14 cellular contexts compared by ENCODE assay signal in genomic region chr10:110388682-110389052, GRCh38.
DNase-seq lines count a peak whose midpoint lies in the region; ATAC-seq and TF ChIP-seq lines count a peak whose summit lies in the region.
"Had no signal": no experiment of that assay in that cellular context is flagged by ENCODE, and none has a peak within 500 bp of the region (broad histone marks: within the 10 kb centered on the region; RNA-seq: fewer than 3 reads in every experiment).

No MANE protein-coding gene starts in this region.

- H3K36me3 ChIP-seq in BLaER1, result no peaks in the 10 kb centered on the region
- H3K36me3 ChIP-seq in right lobe of liver, result no peaks in the 10 kb centered on the region
- no peaks in the 10 kb centered on the region for H3K36me3 ChIP-seq in transverse colon
- H3K36me3 ChIP-seq in spleen, result no peaks in the 10 kb centered on the region
- no peaks in the 10 kb centered on the region for H3K36me3 ChIP-seq in naive thymus-derived CD4-positive, alpha-beta T cell (ENCODE audit: control insufficient read depth in 2 of 3, insufficient read depth in 3 of 3, low read length in 3 of 3)
- H3K36me3 ChIP-seq: esophagus muscularis mucosa had no signal

- peak overlapping the region; percentile 67 for H3K4me2 ChIP-seq in BLaER1

- TF ChIP-seq POLR2A in right lobe of liver (IDR thresholded peaks at IDR 0.05), result no peak
- TF ChIP-seq POLR2A in transverse colon (IDR thresholded peaks at IDR 0.05), result no peak
- TF ChIP-seq POLR2A in spleen (IDR thresholded peaks at IDR 0.05), result no peak

- H3K36me3 Mint-ChIP-seq in activated T-helper 17 cell treated with anti-CD3 and anti-CD28 coated beads, Interleukin-2, amount 50 U/mL, for 72 hours (ENCODE audit: low read depth), result no peaks in the 10 kb centered on the region
- no peaks in the 10 kb centered on the region for H3K36me3 Mint-ChIP-seq in naive thymus-derived CD4-positive, alpha-beta T cell

- intact Hi-C loops in right lobe of liver (cut with DNase I), result no loop called here
- intact Hi-C loops in transverse colon (cut with DNase I; ENCODE audit: low total_unique reads), result no loop called here
- intact Hi-C loops in spleen (cut with DNase I; ENCODE audit: low total_unique reads), result no loop called here
- intact Hi-C loops in naive thymus-derived CD4-positive, alpha-beta T cell (cut with micrococcal nuclease), result no loop called here

- H3K4me3 Mint-ChIP-seq in activated T-helper 17 cell treated with anti-CD3 and anti-CD28 coated beads, Interleukin-2, amount 50 U/mL, for 72 hours, result peak overlapping the region; percentile 65
- no peak overlapping the region for H3K4me3 Mint-ChIP-seq in naive thymus-derived CD4-positive, alpha-beta T cell
- H3K4me3 Mint-ChIP-seq: B cell had no signal

- CTCF ChIA-PET in naive thymus-derived CD4-positive, alpha-beta T cell (lab: Charles Lee), result no interaction called here

- H3K9ac ChIP-seq in BLaER1, result 0 out of 2 replicates have a peak overlapping the region, but pooled peaks have one; percentile 26

- H3K27me3 Mint-ChIP-seq in activated T-helper 17 cell treated with anti-CD3 and anti-CD28 coated beads, Interleukin-2, amount 50 U/mL, for 72 hours, result no peaks in the 10 kb centered on the region
- H3K27me3 Mint-ChIP-seq in naive thymus-derived CD4-positive, alpha-beta T cell, result peaks cover 0 to 2% (median 0%) of the 10 kb centered on the region in 5 donors

- H3K4me1 Mint-ChIP-seq in activated T-helper 17 cell treated with anti-CD3 and anti-CD28 coated beads, Interleukin-2, amount 50 U/mL, for 72 hours, result peaks cover 25% of the 10 kb centered on the region
- peaks cover 10 to 25% (median 16%) of the 10 kb centered on the region in 7 donors for H3K4me1 Mint-ChIP-seq in naive thymus-derived CD4-positive, alpha-beta T cell

- H3K27me3 ChIP-seq in BLaER1 (no peaks in the 10 kb centered on the region), right lobe of liver (no peaks in the 10 kb centered on the region), transverse colon (no peaks in the 10 kb centered on the region), spleen (replicated peaks in 1 of 7) (no peaks in the 10 kb centered on the region)
- H3K27me3 ChIP-seq in naive thymus-derived CD4-positive, alpha-beta T cell (ENCODE audit: control insufficient read depth in 2 of 2, insufficient read depth in 2 of 2, low read length in 2 of 2), result no peaks in the 10 kb centered on the region

- H3K27ac Mint-ChIP-seq in activated T-helper 17 cell treated with anti-CD3 and anti-CD28 coated beads, Interleukin-2, amount 50 U/mL, for 72 hours, result peak overlapping the region; percentile 85
- H3K27ac Mint-ChIP-seq in naive thymus-derived CD4-positive, alpha-beta T cell, result peak overlapping the region in 1 of 9 donors; percentile 54
- H3K27ac Mint-ChIP-seq: B cell, IgD-negative memory B cell had no signal

- no peak for TF ChIP-seq EP300 in transverse colon (IDR thresholded peaks at IDR 0.05; ENCODE audit: low read depth)

- ATAC-seq in HG02870 (IDR thresholded peaks at IDR 0.05; ENCODE audit: unreplicated experiment) (peak; percentile 16), right lobe of liver (peak in 3 of 4 donors; percentile 10 to 22 (median 17))
- ATAC-seq in activated T-helper 17 cell treated with anti-CD3 and anti-CD28 coated beads, Interleukin-2, amount 50 U/mL, for 72 hours (replicated peaks), result no peak
- ATAC-seq in naive thymus-derived CD4-positive, alpha-beta T cell, result no peak

- POLR2A ChIA-PET in naive thymus-derived CD4-positive, alpha-beta T cell (lab: Charles Lee), result no interaction called here

- peaks cover 4% of the 10 kb centered on the region for H3K9me3 Mint-ChIP-seq in activated T-helper 17 cell treated with anti-CD3 and anti-CD28 coated beads, Interleukin-2, amount 50 U/mL, for 72 hours
- no peaks in the 10 kb centered on the region for H3K9me3 Mint-ChIP-seq in naive thymus-derived CD4-positive, alpha-beta T cell
- H3K9me3 Mint-ChIP-seq: IgD-negative memory B cell had no signal

- H3K9me3 ChIP-seq in BLaER1 (no peaks in the 10 kb centered on the region), right lobe of liver (no peaks in the 10 kb centered on the region), transverse colon (no peaks in the 10 kb centered on the region), spleen (no peaks in the 10 kb centered on the region)
- no peaks in the 10 kb centered on the region for H3K9me3 ChIP-seq in naive thymus-derived CD4-positive, alpha-beta T cell (ENCODE audit: control insufficient read depth in 2 of 3, low read length in 3 of 3)
- H3K9me3 ChIP-seq: esophagus muscularis mucosa had no signal

- H4K20me1 ChIP-seq in BLaER1, result no peaks in the 10 kb centered on the region

- DNase-seq in right lobe of liver (no peak), transverse colon (no peak), spleen (no peak), midbrain (lab: John Stamatoyannopoulos, UW) (no peak)
- no peak for DNase-seq in naive thymus-derived CD4-positive, alpha-beta T cell
- DNase-seq: NCI-H2029 treated with DMSO at 0.1 percent for 48 hours, OCI-M1, small intestine had no signal

- H3K4me3 ChIP-seq in BLaER1, result no peak overlapping the region
- no peak overlapping the region for H3K4me3 ChIP-seq in right lobe of liver
- no peak overlapping the region for H3K4me3 ChIP-seq in transverse colon
- H3K4me3 ChIP-seq in spleen, result no peak overlapping the region
- H3K4me3 ChIP-seq in naive thymus-derived CD4-positive, alpha-beta T cell (ENCODE audit: low read length), result no peak overlapping the region
- H3K4me3 ChIP-seq: esophagus muscularis mucosa had no signal

- peaks cover 23% of the 10 kb centered on the region for H3K4me1 ChIP-seq in BLaER1
- H3K4me1 ChIP-seq in right lobe of liver, result peaks cover 0 to 3% (median 0%) of the 10 kb centered on the region in 4 donors
- H3K4me1 ChIP-seq in transverse colon, result peaks cover 14 to 16% (median 14%) of the 10 kb centered on the region in 4 donors
- H3K4me1 ChIP-seq in spleen, result peaks cover 0 to 26% (median 9%) of the 10 kb centered on the region in 6 donors
- peaks cover 6 to 10% of the 10 kb centered on the region in 2 donors for H3K4me1 ChIP-seq in naive thymus-derived CD4-positive, alpha-beta T cell (ENCODE audit: control insufficient read depth in 2 of 2, insufficient read depth in 2 of 2, low read length in 2 of 2)

- 77% methylated on average over 5 of the region's 7 CpGs for WGBS in right lobe of liver (ENCODE audit: insufficient coverage, low coverage, low lambda C conversion rate, missing lambda C conversion rate)
- WGBS in transverse colon (ENCODE audit: low coverage in 1 of 2), 2 donors, result 71 to 80% methylated on average over 5 to 7 of the region's 7 CpGs
- WGBS in spleen, 5 donors, result 80 to 88% (median 81%) methylated on average over 7 of the region's 7 CpGs

- in situ Hi-C loops in transverse colon (cut with MboI; ENCODE audit: low pct_ligation_motif_present in 1 of 4, low pct_unique_long_range_greater_than_20kb in 1 of 4, low sequenced_read_pairs in 3 of 4), result no loop called here

- no peak overlapping the region for H3K27ac ChIP-seq in BLaER1
- no peak overlapping the region for H3K27ac ChIP-seq in right lobe of liver
- H3K27ac ChIP-seq in transverse colon, result no peak overlapping the region
- H3K27ac ChIP-seq in spleen, result no peak overlapping the region
- H3K27ac ChIP-seq in naive thymus-derived CD4-positive, alpha-beta T cell (ENCODE audit: low read depth, low read length), result no peak overlapping the region
- H3K27ac ChIP-seq: esophagus muscularis mucosa had no signal

- TF ChIP-seq CTCF in right lobe of liver (IDR thresholded peaks at IDR 0.05), result no peak
- no peak for TF ChIP-seq CTCF in transverse colon (IDR thresholded peaks at IDR 0.05)
- no peak for TF ChIP-seq CTCF in spleen (IDR thresholded peaks at IDR 0.05 in 8 of 11, conservative IDR thresholded peaks at IDR 0.05 in 3 of 11)

Comparison
In these comparisons a context has a peak if more than half of its experiments do, and no peak if none do; other contexts are left out.
1. ATAC-seq: peak in HG02870 (single experiment) and right lobe of liver (3 of 4); none in activated T-helper 17 cell treated with anti-CD3 and anti-CD28 coated beads, Interleukin-2, amount 50 U/mL, for 72 hours (single experiment) and naive thymus-derived CD4-positive, alpha-beta T cell (single experiment).